8 cellular contexts compared by ENCODE assay signal in genomic region chr3:108489776-108490175, GRCh38. TPM values are rescaled to one million over a fixed set of nuclear protein-coding genes. Genes with fewer than 3 reads are reported as not detected.
DNase-seq lines count a peak whose midpoint lies in the region; ATAC-seq and TF ChIP-seq lines count a peak whose summit lies in the region.

No MANE protein-coding gene starts in this region.

- no peak overlapping the region for H3K4me3 Mint-ChIP-seq in Calu3 (ENCODE audit: low read depth, unreplicated experiment)

- no peak overlapping the region for H3K27ac ChIP-seq in ascending aorta
- no peak overlapping the region for H3K27ac ChIP-seq in hepatocyte

- no peak overlapping the region for H3K27ac Mint-ChIP-seq in Calu3 (ENCODE audit: unreplicated experiment)

- no TSS peak for BruUV-seq in Calu3 (replicated peaks; lab: Mats Ljungman, UMichigan)

- ATAC-seq in GM19025 (IDR thresholded peaks at IDR 0.05; ENCODE audit: low read depth, unreplicated experiment): peak; percentile 55
- peak; percentile 71 for ATAC-seq in HG03460 (IDR thresholded peaks at IDR 0.05; ENCODE audit: unreplicated experiment)
- no peak for ATAC-seq in GM18505 (IDR thresholded peaks at IDR 0.05; ENCODE audit: unreplicated experiment)

- H3K79me2 ChIP-seq in hepatocyte: no peaks in the 10 kb centered on the region

- 23% methylated on average over 2 of the region's 2 CpGs for WGBS in hepatocyte (ENCODE audit: low lambda C conversion rate, missing lambda C conversion rate)

- TF ChIP-seq CTCF in Calu3 (IDR thresholded peaks at IDR 0.05; ENCODE audit: unreplicated experiment) (peak; percentile 62), ascending aorta (IDR thresholded peaks at IDR 0.05) (peak; percentile 63 to 74 (median 69)), hepatocyte (IDR thresholded peaks at IDR 0.05; ENCODE audit: poor library complexity) (peak; percentile 70)

- H3K4me1 Mint-ChIP-seq in Calu3 (ENCODE audit: low read depth, unreplicated experiment): no peaks in the 10 kb centered on the region

- H3K9me3 ChIP-seq in ascending aorta: no peaks in the 10 kb centered on the region
- no peaks in the 10 kb centered on the region for H3K9me3 ChIP-seq in hepatocyte (ENCODE audit: low read depth)

- H3K36me3 Mint-ChIP-seq in Calu3 (ENCODE audit: insufficient read depth, unreplicated experiment): no peaks in the 10 kb centered on the region

- no peaks in the 10 kb centered on the region for H3K27me3 Mint-ChIP-seq in Calu3 (ENCODE audit: unreplicated experiment)

- H3K9me2 ChIP-seq in hepatocyte (replicated peaks; ENCODE audit: insufficient read depth): no peaks in the 10 kb centered on the region

- CTCF ChIA-PET in Calu3 (lab: Charles Lee): no interaction called here

- H3K4me1 ChIP-seq in ascending aorta (no peaks in the 10 kb centered on the region), hepatocyte (ENCODE audit: insufficient read depth) (peaks cover 7% of the 10 kb centered on the region)

- peak; percentile 18 for DNase-seq in Calu3
- DNase-seq in NOMO-1 treated with DMSO at 0.1 percent for 48 hours (lab: John Stamatoyannopoulos, UW; ENCODE audit: unreplicated experiment): peak; percentile 51
- DNase-seq in ascending aorta (ENCODE audit: low spot score in 2 of 2): no peak
- peak; percentile 54 for DNase-seq in hepatocyte (ENCODE audit: low spot score)
- DNase-seq in stimulated activated CD4-positive, alpha-beta T cell treated with anti-CD3 and anti-CD28 coated beads, Interleukin-2, amount 100 ng/mL, for 24 hours: peak; percentile 5 to 39

- H3K36me3 ChIP-seq in ascending aorta (no peaks in the 10 kb centered on the region), hepatocyte (replicated peaks; ENCODE audit: insufficient read depth, low read depth) (no peaks in the 10 kb centered on the region)

- H3K27me3 ChIP-seq in ascending aorta (no peaks in the 10 kb centered on the region), hepatocyte (no peaks in the 10 kb centered on the region)

- no peaks in the 10 kb centered on the region for H4K20me1 ChIP-seq in hepatocyte (ENCODE audit: insufficient read depth, poor library complexity, severe bottlenecking)

- H3K9me3 Mint-ChIP-seq in Calu3 (ENCODE audit: low read depth, unreplicated experiment): no peaks in the 10 kb centered on the region

- H2AFZ ChIP-seq in hepatocyte: no peak overlapping the region

- TF ChIP-seq POLR2A in GM18505 (IDR thresholded peaks at IDR 0.05; ENCODE audit: borderline replicate concordance, extremely low read depth, insufficient read depth, insufficient read length): no peak

- H3K4me2 ChIP-seq in hepatocyte: no peak overlapping the region

- intact Hi-C loops in Calu3 (cut with micrococcal nuclease; ENCODE audit: unreplicated experiment): loop anchor here (1.0 to 10.0 kb wide), 4 partner anchors 63 to 595 kb away; no protein-coding TSS in a partner anchor
- intact Hi-C loops in ascending aorta (cut with DNase I): loop anchor here (1.0 to 10.0 kb wide), 2 partner anchors 63 to 1255 kb away; no protein-coding TSS in a partner anchor

- no peak overlapping the region for H3K4me3 ChIP-seq in ascending aorta
- no peak overlapping the region for H3K4me3 ChIP-seq in hepatocyte

RNA-seq across cellular contexts. Expression of gene MYH15, which starts 20.6 kb away (rescaled TPM):
- total RNA-seq in Calu3 (2022) (0.35 and 0.64 TPM in 2 replicates), ascending aorta (not detected), hepatocyte (1.5 and 1.6 TPM in 2 replicates)
- polyA plus RNA-seq in hepatocyte: 1.5 and 2.4 TPM in 2 replicates

Comparison
In these comparisons a context has a peak if more than half of its experiments do, and no peak if none do; other contexts are left out.
1. DNase-seq: peak in Calu3 (single experiment), NOMO-1 treated with DMSO at 0.1 percent for 48 hours (single experiment), hepatocyte (single experiment) and stimulated activated CD4-positive, alpha-beta T cell treated with anti-CD3 and anti-CD28 coated beads, Interleukin-2, amount 100 ng/mL, for 24 hours (2 of 2); none in ascending aorta (0 of 2).
2. Peak in every context shown above with its lines, with median percentiles within 50 percentile points of each other: CTCF ChIP-seq.